ENCODE assay signal across 20 cellular contexts in the genomic region with DNA sequence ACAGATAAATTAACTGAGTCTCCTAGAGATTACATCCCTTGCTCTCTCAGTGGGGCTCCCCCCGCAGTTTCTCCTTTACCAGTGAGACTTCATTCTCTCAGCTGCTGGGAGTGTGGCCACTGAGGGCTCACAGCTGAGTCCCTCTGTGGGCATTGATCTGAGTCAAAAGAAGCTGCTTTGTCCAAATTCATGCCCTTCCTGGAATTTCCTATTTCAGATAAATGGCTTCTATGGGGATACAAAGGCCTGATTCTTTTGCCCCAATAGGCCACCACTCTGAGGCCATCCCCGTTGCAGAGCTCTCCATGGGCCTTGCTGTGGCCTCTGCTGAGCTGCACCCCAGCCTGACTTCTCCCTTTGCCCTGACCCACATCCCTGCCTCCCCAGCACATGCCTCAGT. TPM values are rescaled to one million over a fixed set of nuclear protein-coding genes. Genes with fewer than 3 reads are reported as not detected.
A peak's percentile ranks its signal among the peaks of the same experiment; 100 is the strongest.
DNase-seq lines count a peak whose midpoint lies in the region; ATAC-seq and TF ChIP-seq lines count a peak whose summit lies in the region.
"Had no signal": no experiment of that assay in that cellular context is flagged by ENCODE, and none has a peak within 500 bp of the region (broad histone marks: within the 10 kb centered on the region; RNA-seq: fewer than 3 reads in every experiment).

No MANE protein-coding gene starts in this region.

- no peaks in the 10 kb centered on the region for H3K36me3 ChIP-seq in HUES48 (ENCODE audit: control insufficient read depth, insufficient read depth, low read length)
- no peaks in the 10 kb centered on the region for H3K36me3 ChIP-seq in endodermal cell (ENCODE audit: control insufficient read depth, insufficient read depth, low read length)
- H3K36me3 ChIP-seq in lower lobe of right lung = no peaks in the 10 kb centered on the region
- H3K36me3 ChIP-seq in left ventricle myocardium inferior = no peaks in the 10 kb centered on the region
- H3K36me3 ChIP-seq: BLaER1, Peyer's patch, SJCRH30 had no signal

- no peaks in the 10 kb centered on the region for H3K36me3 Mint-ChIP-seq in endodermal cell (ENCODE audit: low read depth)

- no peak overlapping the region for H3K9ac ChIP-seq in HUES48 (ENCODE audit: low read depth, low read length)
- no peak overlapping the region for H3K9ac ChIP-seq in endodermal cell (ENCODE audit: extremely low read depth, low read length, poor library complexity, severe bottlenecking)
- H3K9ac ChIP-seq: BLaER1 had no signal

- 77% methylated on average over 2 of the region's 2 CpGs; no CpG with 5 or more reads in 1 of the 2 experiments for WGBS in endodermal cell (ENCODE audit: insufficient coverage in 1 of 2, insufficient read length in 1 of 2), 2 experiments

- no peak for ATAC-seq in lower lobe of right lung

- DNase-seq in endodermal cell (no peak), midbrain (lab: John Stamatoyannopoulos, UW) (peak; percentile 31), superior temporal gyrus (ENCODE audit: extremely low spot score) (peak; percentile 29), lower lobe of right lung (no peak), left ventricle myocardium inferior (no peak)
- no peak for DNase-seq in stimulated activated CD4-positive, alpha-beta T cell treated with anti-CD3 and anti-CD28 coated beads, Interleukin-4, amount 100 ng/mL, for 1 hour
- DNase-seq: CD4-positive, alpha-beta T cell; COR-L47; KG1; NCI-H1105; NCI-H2029 treated with DMSO at 0.1 percent for 48 hours; NCI-H226; NCI-H510A treated with DMSO at 0.1 percent for 48 hours; NCI-H774; NK-92 treated with Interleukin-12 subunit alpha and Interleukin-12 subunit beta, amount 100 ng/mL, for 24 hours; Peyer's patch; SJCRH30 had no signal

- no peaks in the 10 kb centered on the region for H3K9me3 ChIP-seq in HUES48 (ENCODE audit: control insufficient read depth, insufficient read depth, low read length)
- no peaks in the 10 kb centered on the region for H3K9me3 ChIP-seq in endodermal cell (ENCODE audit: control insufficient read depth, low read length)
- no peaks in the 10 kb centered on the region for H3K9me3 ChIP-seq in lower lobe of right lung
- no peaks in the 10 kb centered on the region for H3K9me3 ChIP-seq in left ventricle myocardium inferior (replicated peaks)
- H3K9me3 ChIP-seq: BLaER1, Peyer's patch, SJCRH30 had no signal

- H3K9me3 Mint-ChIP-seq in endodermal cell = peaks cover 2% of the 10 kb centered on the region
- H3K9me3 Mint-ChIP-seq: CD4-positive, alpha-beta T cell had no signal

- intact Hi-C loops in lower lobe of right lung (cut with DNase I) (no loop called here), left ventricle myocardium inferior (cut with micrococcal nuclease) (no loop called here)

- H3K4me3 ChIP-seq in HUES48 (ENCODE audit: low read depth, low read length) (no peak overlapping the region), endodermal cell (ENCODE audit: low read length) (no peak overlapping the region), lower lobe of right lung (no peak overlapping the region), left ventricle myocardium inferior (no peak overlapping the region)
- H3K4me3 ChIP-seq: BLaER1, Peyer's patch, SJCRH30 had no signal

- TF ChIP-seq CTCF in endodermal cell (conservative IDR thresholded peaks at IDR 0.05) (no peak), lower lobe of right lung (IDR thresholded peaks at IDR 0.05) (no peak), left ventricle myocardium inferior (IDR thresholded peaks at IDR 0.05; ENCODE audit: borderline replicate concordance) (no peak)

- H3K4me1 ChIP-seq in HUES48 (ENCODE audit: control insufficient read depth, insufficient read depth, low read length) = peaks cover 56% of the 10 kb centered on the region
- peaks cover 20% of the 10 kb centered on the region for H3K4me1 ChIP-seq in endodermal cell (ENCODE audit: control insufficient read depth, insufficient read depth, low read length)
- H3K4me1 ChIP-seq in lower lobe of right lung = no peaks in the 10 kb centered on the region
- H3K4me1 ChIP-seq in left ventricle myocardium inferior = no peaks in the 10 kb centered on the region
- H3K4me1 ChIP-seq: Peyer's patch, SJCRH30 had no signal

- H3K27ac Mint-ChIP-seq in endodermal cell = peak overlapping the region; percentile 95
- H3K27ac Mint-ChIP-seq: CD4-positive, alpha-beta T cell had no signal

- H3K27me3 Mint-ChIP-seq in endodermal cell (ENCODE audit: insufficient read depth) = no peaks in the 10 kb centered on the region

- peaks cover 68% of the 10 kb centered on the region for H3K4me1 Mint-ChIP-seq in endodermal cell

- H3K27ac ChIP-seq in HUES48 (ENCODE audit: low read depth, low read length) (peak overlapping the region; percentile 67), endodermal cell (ENCODE audit: low read depth, low read length) (no peak overlapping the region), lower lobe of right lung (no peak overlapping the region), left ventricle myocardium inferior (replicated peaks) (no peak overlapping the region)
- H3K27ac ChIP-seq: BLaER1, Peyer's patch, SJCRH30 had no signal

- peaks cover 7% of the 10 kb centered on the region; the same call in 1 of the 2 replicates for H3K27me3 ChIP-seq in HUES48 (ENCODE audit: control insufficient read depth, insufficient read depth, low read length)
- no peaks in the 10 kb centered on the region for H3K27me3 ChIP-seq in endodermal cell (ENCODE audit: control insufficient read depth, insufficient read depth, low read length, poor library complexity, severe bottlenecking)
- no peaks in the 10 kb centered on the region for H3K27me3 ChIP-seq in lower lobe of right lung (ENCODE audit: low read depth)
- peaks cover 82% of the 10 kb centered on the region for H3K27me3 ChIP-seq in left ventricle myocardium inferior (ENCODE audit: low read depth)
- H3K27me3 ChIP-seq: BLaER1, Peyer's patch had no signal

- H3K4me3 Mint-ChIP-seq in endodermal cell = no peak overlapping the region
- H3K4me3 Mint-ChIP-seq: CD4-positive, alpha-beta T cell had no signal

RNA-seq across cellular contexts. Expression of a gene that starts 10.0 kb away (rescaled TPM):
- total RNA-seq in endodermal cell = not detected
- polyA plus RNA-seq in endodermal cell (2013, experiment 1 of 2) = 0.32 TPM
- 0.79 TPM for polyA plus RNA-seq in endodermal cell (2013, experiment 2 of 2)
- not detected for total RNA-seq in lower lobe of right lung
- total RNA-seq in left ventricle myocardium inferior = not detected
- total RNA-seq: CD4-positive, alpha-beta T cell; OCI-LY7; Peyer's patch; SJCRH30 had no signal

RNA-seq across cellular contexts. Expression of a gene that starts 43.0 kb away (rescaled TPM):
- total RNA-seq in endodermal cell (under 1 TPM in 1 of 2 donors, not detected in 1; 0.62 TPM), lower lobe of right lung (not detected), left ventricle myocardium inferior (not detected)
- 0.71 TPM for polyA plus RNA-seq in endodermal cell (2013, experiment 1 of 2)
- polyA plus RNA-seq in endodermal cell (2013, experiment 2 of 2) = 0.46 TPM
- total RNA-seq: CD4-positive, alpha-beta T cell; OCI-LY7; Peyer's patch; SJCRH30 had no signal

Comparison
In these comparisons a context has a peak if more than half of its experiments do, and no peak if none do; other contexts are left out.
1. DNase-seq: peak in midbrain (single experiment) and superior temporal gyrus (single experiment); none in endodermal cell (single experiment), lower lobe of right lung (single experiment), stimulated activated CD4-positive, alpha-beta T cell treated with anti-CD3 and anti-CD28 coated beads, Interleukin-4, amount 100 ng/mL, for 1 hour (single experiment) and left ventricle myocardium inferior (single experiment).